Comparison of ENCODE assay signal across 12 cellular contexts in genomic region chr22:50298937-50299656, GRCh38. TPM values are rescaled to one million over a fixed set of nuclear protein-coding genes. Genes with fewer than 3 reads are reported as not detected.
DNase-seq lines count a peak whose midpoint lies in the region; ATAC-seq and TF ChIP-seq lines count a peak whose summit lies in the region.
"Had no signal": no experiment of that assay in that cellular context is flagged by ENCODE, and none has a peak within 500 bp of the region (broad histone marks: within the 10 kb centered on the region; RNA-seq: fewer than 3 reads in every experiment).

No MANE protein-coding gene starts in this region.

- H3K4me3 ChIP-seq in duodenal mucosa (ENCODE audit: low read depth in 1 of 2, low read length in 2 of 2) = peak overlapping the region; percentile 32 to 43

- H3K36me3 Mint-ChIP-seq in activated naive CD8-positive, alpha-beta T cell treated with anti-CD3 and anti-CD28 coated beads, Interleukin-2, amount 10 ng/mL, durations not matched to agents 7 days and 5 days = peaks cover 1% of the 10 kb centered on the region
- no peaks in the 10 kb centered on the region for H3K36me3 Mint-ChIP-seq in activated naive CD8-positive, alpha-beta T cell treated with anti-CD3 and anti-CD28 coated beads, Interleukin-2, amount 50 U/mL, for 24 hours (ENCODE audit: low read depth)
- H3K36me3 Mint-ChIP-seq in memory B cell (no peaks in the 10 kb centered on the region), type B pancreatic cell (no peaks in the 10 kb centered on the region)

- TF ChIP-seq CTCF in type B pancreatic cell (conservative IDR thresholded peaks at IDR 0.05) = peak; percentile 27

- peak overlapping the region; percentile 58 for H3K27ac ChIP-seq in duodenal mucosa (ENCODE audit: low read depth, low read length)

- POLR2A ChIA-PET in activated naive CD8-positive, alpha-beta T cell treated with anti-CD3 and anti-CD28 coated beads, Interleukin-2, amount 10 ng/mL, durations not matched to agents 7 days and 5 days (lab: Charles Lee) = no interaction called here

- peaks cover 74 to 75% of the 10 kb centered on the region in 2 donors for H3K4me1 ChIP-seq in duodenal mucosa (ENCODE audit: control insufficient read depth in 1 of 2, insufficient read depth in 2 of 2, low read length in 2 of 2)

- H3K4me3 Mint-ChIP-seq in activated naive CD8-positive, alpha-beta T cell treated with anti-CD3 and anti-CD28 coated beads, Interleukin-2, amount 10 ng/mL, durations not matched to agents 7 days and 5 days = no peak overlapping the region
- H3K4me3 Mint-ChIP-seq in activated naive CD8-positive, alpha-beta T cell treated with anti-CD3 and anti-CD28 coated beads, Interleukin-2, amount 50 U/mL, for 24 hours = no peak overlapping the region
- H3K4me3 Mint-ChIP-seq in memory B cell (peak overlapping the region; percentile 73), type B pancreatic cell (peak overlapping the region; percentile 70)
- H3K4me3 Mint-ChIP-seq: T-helper 2 cell treated with Interferon-gamma antibody and Interleukin-4, amounts not matched to agents 5 μg/mL and 100 μg/mL, for 36 hours had no signal

- peaks cover 3% of the 10 kb centered on the region for H3K4me1 Mint-ChIP-seq in activated naive CD8-positive, alpha-beta T cell treated with anti-CD3 and anti-CD28 coated beads, Interleukin-2, amount 10 ng/mL, durations not matched to agents 7 days and 5 days
- peaks cover 4% of the 10 kb centered on the region for H3K4me1 Mint-ChIP-seq in activated naive CD8-positive, alpha-beta T cell treated with anti-CD3 and anti-CD28 coated beads, Interleukin-2, amount 50 U/mL, for 24 hours
- H3K4me1 Mint-ChIP-seq in memory B cell (peaks cover 34% of the 10 kb centered on the region), type B pancreatic cell (ENCODE audit: unreplicated experiment) (peaks cover 18% of the 10 kb centered on the region)

- H3K27me3 Mint-ChIP-seq in activated naive CD8-positive, alpha-beta T cell treated with anti-CD3 and anti-CD28 coated beads, Interleukin-2, amount 10 ng/mL, durations not matched to agents 7 days and 5 days = peaks cover 4% of the 10 kb centered on the region
- no peaks in the 10 kb centered on the region for H3K27me3 Mint-ChIP-seq in activated naive CD8-positive, alpha-beta T cell treated with anti-CD3 and anti-CD28 coated beads, Interleukin-2, amount 50 U/mL, for 24 hours
- peaks cover 7% of the 10 kb centered on the region for H3K27me3 Mint-ChIP-seq in memory B cell
- H3K27me3 Mint-ChIP-seq in type B pancreatic cell = no peaks in the 10 kb centered on the region

- H3K9me3 ChIP-seq in duodenal mucosa (ENCODE audit: control insufficient read depth in 1 of 2, low read length in 2 of 2) = no peaks in the 10 kb centered on the region

- no peaks in the 10 kb centered on the region for H3K9me3 Mint-ChIP-seq in activated naive CD8-positive, alpha-beta T cell treated with anti-CD3 and anti-CD28 coated beads, Interleukin-2, amount 10 ng/mL, durations not matched to agents 7 days and 5 days
- no peaks in the 10 kb centered on the region for H3K9me3 Mint-ChIP-seq in activated naive CD8-positive, alpha-beta T cell treated with anti-CD3 and anti-CD28 coated beads, Interleukin-2, amount 50 U/mL, for 24 hours
- H3K9me3 Mint-ChIP-seq in memory B cell (no peaks in the 10 kb centered on the region), type B pancreatic cell (no peaks in the 10 kb centered on the region)
- H3K9me3 Mint-ChIP-seq: activated T-helper 2 cell treated with anti-CD3 and anti-CD28 coated beads, Interferon-gamma antibody, Interleukin-2, Interleukin-4, amounts not matched to agents 10 μg/mL and 5 μg/mL and 100 μg/mL, durations not matched to agents 14 hours and 24 hours and 36 hours; T-helper 2 cell treated with Interferon-gamma antibody and Interleukin-4, amounts not matched to agents 5 μg/mL and 100 μg/mL, for 36 hours had no signal

- peak; percentile 12 for ATAC-seq in activated naive CD8-positive, alpha-beta T cell treated with anti-CD3 and anti-CD28 coated beads, Interleukin-2, amount 10 ng/mL, durations not matched to agents 7 days and 5 days (ENCODE audit: low read depth)
- ATAC-seq in activated naive CD8-positive, alpha-beta T cell treated with anti-CD3 and anti-CD28 coated beads, Interleukin-2, amount 50 U/mL, for 24 hours = no peak
- ATAC-seq in memory B cell (ENCODE audit: low read depth) (peak; percentile 43), HG03460 (IDR thresholded peaks at IDR 0.05; ENCODE audit: unreplicated experiment) (no peak)

- DNase-seq in activated naive CD8-positive, alpha-beta T cell treated with anti-CD3 and anti-CD28 coated beads, Interleukin-2, amount 10 ng/mL, durations not matched to agents 7 days and 5 days = no peak
- DNase-seq in activated naive CD8-positive, alpha-beta T cell treated with anti-CD3 and anti-CD28 coated beads, Interleukin-2, amount 50 U/mL, for 24 hours = no peak
- DNase-seq in memory B cell (ENCODE audit: low spot score in 2 of 2) (no peak), type B pancreatic cell (ENCODE audit: extremely low spot score, unreplicated experiment) (no peak), cerebellar cortex (ENCODE audit: low spot score) (no peak), HK-2 (ENCODE audit: unreplicated experiment) (no peak)
- DNase-seq: erythroblast, NCI-H345 had no signal

- peaks cover 0 to 4% of the 10 kb centered on the region in 2 donors for H3K36me3 ChIP-seq in duodenal mucosa (ENCODE audit: control insufficient read depth in 1 of 2, insufficient read depth in 2 of 2, low read length in 2 of 2)

- H3K27me3 ChIP-seq in duodenal mucosa (ENCODE audit: control insufficient read depth in 1 of 2, insufficient read depth in 2 of 2, low read length in 2 of 2) = no peaks in the 10 kb centered on the region

- no peak overlapping the region for H3K27ac Mint-ChIP-seq in activated naive CD8-positive, alpha-beta T cell treated with anti-CD3 and anti-CD28 coated beads, Interleukin-2, amount 10 ng/mL, durations not matched to agents 7 days and 5 days
- no peak overlapping the region for H3K27ac Mint-ChIP-seq in activated naive CD8-positive, alpha-beta T cell treated with anti-CD3 and anti-CD28 coated beads, Interleukin-2, amount 50 U/mL, for 24 hours
- H3K27ac Mint-ChIP-seq in memory B cell (peak overlapping the region; percentile 50), type B pancreatic cell (peak overlapping the region; percentile 82)
- H3K27ac Mint-ChIP-seq: activated T-helper 2 cell treated with anti-CD3 and anti-CD28 coated beads, Interferon-gamma antibody, Interleukin-2, Interleukin-4, amounts not matched to agents 10 μg/mL and 5 μg/mL and 100 μg/mL, durations not matched to agents 14 hours and 24 hours and 36 hours; T-helper 2 cell treated with Interferon-gamma antibody and Interleukin-4, amounts not matched to agents 5 μg/mL and 100 μg/mL, for 36 hours had no signal

- peak overlapping the region in 1 of 2 donors; percentile 12 for H3K9ac ChIP-seq in duodenal mucosa (ENCODE audit: low read depth in 1 of 2, low read length in 2 of 2)

RNA-seq across cellular contexts. Expression of gene PLXNB2, which starts 8.3 kb away (rescaled TPM):
- total RNA-seq in activated naive CD8-positive, alpha-beta T cell treated with anti-CD3 and anti-CD28 coated beads, Interleukin-2, amount 10 ng/mL, durations not matched to agents 7 days and 5 days = 10 to 100 TPM; 43.0 to 45.8 TPM
- 352 and 500 TPM in 2 replicates for total RNA-seq in type B pancreatic cell (ENCODE audit: low replicate concordance)

RNA-seq across cellular contexts. Expression of gene DENND6B, which starts 27.7 kb away (rescaled TPM):
- total RNA-seq in activated naive CD8-positive, alpha-beta T cell treated with anti-CD3 and anti-CD28 coated beads, Interleukin-2, amount 10 ng/mL, durations not matched to agents 7 days and 5 days = 1 to 10 TPM; 8.8 to 9.5 TPM
- total RNA-seq in type B pancreatic cell (ENCODE audit: low replicate concordance) = 22.1 and 25.6 TPM in 2 replicates

RNA-seq across cellular contexts. Expression of gene MAPK11, which starts 28.9 kb away (rescaled TPM):
- 1 to 10 TPM; 7.9 to 8.5 TPM for total RNA-seq in activated naive CD8-positive, alpha-beta T cell treated with anti-CD3 and anti-CD28 coated beads, Interleukin-2, amount 10 ng/mL, durations not matched to agents 7 days and 5 days
- total RNA-seq in type B pancreatic cell (ENCODE audit: low replicate concordance) = 4.0 and 7.4 TPM in 2 replicates

RNA-seq across cellular contexts. Expression of gene MAPK12, which starts 37.6 kb away (rescaled TPM):
- total RNA-seq in activated naive CD8-positive, alpha-beta T cell treated with anti-CD3 and anti-CD28 coated beads, Interleukin-2, amount 10 ng/mL, durations not matched to agents 7 days and 5 days = 1 to 10 TPM; 3.1 to 3.6 TPM
- total RNA-seq in type B pancreatic cell (ENCODE audit: low replicate concordance) = 11.4 and 31.3 TPM in 2 replicates

RNA-seq across cellular contexts. Expression of gene PPP6R2, which starts 44.0 kb away (rescaled TPM):
- total RNA-seq in activated naive CD8-positive, alpha-beta T cell treated with anti-CD3 and anti-CD28 coated beads, Interleukin-2, amount 10 ng/mL, durations not matched to agents 7 days and 5 days = 10 to 100 TPM; 81.6 to 86.8 TPM
- total RNA-seq in type B pancreatic cell (ENCODE audit: low replicate concordance) = 56.4 and 62.8 TPM in 2 replicates

Comparison
In these comparisons a context has a peak if more than half of its experiments do, and no peak if none do; other contexts are left out.
1. ATAC-seq: peak in activated naive CD8-positive, alpha-beta T cell treated with anti-CD3 and anti-CD28 coated beads, Interleukin-2, amount 10 ng/mL, durations not matched to agents 7 days and 5 days (single experiment) and memory B cell (single experiment); none in activated naive CD8-positive, alpha-beta T cell treated with anti-CD3 and anti-CD28 coated beads, Interleukin-2, amount 50 U/mL, for 24 hours (single experiment) and HG03460 (single experiment).
2. H3K27ac Mint-ChIP-seq: peak in memory B cell (single experiment) and type B pancreatic cell (single experiment); none in activated naive CD8-positive, alpha-beta T cell treated with anti-CD3 and anti-CD28 coated beads, Interleukin-2, amount 10 ng/mL, durations not matched to agents 7 days and 5 days (single experiment) and activated naive CD8-positive, alpha-beta T cell treated with anti-CD3 and anti-CD28 coated beads, Interleukin-2, amount 50 U/mL, for 24 hours (single experiment).
3. H3K4me3 Mint-ChIP-seq: peak in memory B cell (single experiment) and type B pancreatic cell (single experiment); none in activated naive CD8-positive, alpha-beta T cell treated with anti-CD3 and anti-CD28 coated beads, Interleukin-2, amount 10 ng/mL, durations not matched to agents 7 days and 5 days (single experiment) and activated naive CD8-positive, alpha-beta T cell treated with anti-CD3 and anti-CD28 coated beads, Interleukin-2, amount 50 U/mL, for 24 hours (single experiment).